In the genomic region with DNA sequence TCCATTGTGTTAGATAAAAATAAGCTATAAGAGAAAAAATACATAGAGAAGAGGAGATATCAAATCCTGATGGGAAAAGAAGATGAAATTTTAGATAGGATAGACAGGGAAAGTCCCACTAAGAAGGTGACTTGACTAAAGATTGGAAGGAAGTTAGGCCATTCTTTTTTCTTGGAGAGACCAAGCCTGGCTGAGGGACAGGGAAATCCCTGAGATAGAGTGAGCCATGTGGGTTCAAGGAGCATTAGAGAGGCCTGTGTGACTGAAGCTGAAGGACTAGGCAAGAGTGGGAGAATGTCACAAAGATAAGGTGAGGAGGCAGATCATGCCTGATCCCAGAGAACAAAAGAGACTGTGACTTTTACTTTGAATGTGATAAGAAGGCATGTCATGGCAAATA, we compare ENCODE assay signal across 1 cellular context.
TF ChIP-seq lines count a peak whose summit lies in the region.

No MANE protein-coding gene starts in this region.

TF ChIP-seq in IMR-90, 13 proteins besides CTCF, POLR2A, EP300 and RAD21 (continued from another document):
- no peak for TF ChIP-seq USF2 (IDR thresholded peaks at IDR 0.05; ENCODE audit: low read depth, low read length)
- no peak for TF ChIP-seq BHLHE40 (IDR thresholded peaks at IDR 0.05; ENCODE audit: low read depth, low read length)
- TF ChIP-seq, protein P1, sequence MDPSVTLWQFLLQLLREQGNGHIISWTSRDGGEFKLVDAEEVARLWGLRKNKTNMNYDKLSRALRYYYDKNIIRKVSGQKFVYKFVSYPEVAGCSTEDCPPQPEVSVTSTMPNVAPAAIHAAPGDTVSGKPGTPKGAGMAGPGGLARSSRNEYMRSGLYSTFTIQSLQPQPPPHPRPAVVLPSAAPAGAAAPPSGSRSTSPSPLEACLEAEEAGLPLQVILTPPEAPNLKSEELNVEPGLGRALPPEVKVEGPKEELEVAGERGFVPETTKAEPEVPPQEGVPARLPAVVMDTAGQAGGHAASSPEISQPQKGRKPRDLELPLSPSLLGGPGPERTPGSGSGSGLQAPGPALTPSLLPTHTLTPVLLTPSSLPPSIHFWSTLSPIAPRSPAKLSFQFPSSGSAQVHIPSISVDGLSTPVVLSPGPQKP (IDR thresholded peaks at IDR 0.05; ENCODE audit: borderline replicate concordance, low read depth, low read length), result no peak
